29 cellular contexts compared by ENCODE assay signal in genomic region chr17:46011711-46012505, GRCh38. TPM values are rescaled to one million over a fixed set of nuclear protein-coding genes. Genes with fewer than 3 reads are reported as not detected.
"Had no signal": no experiment of that assay in that cellular context is flagged by ENCODE, and none has a peak within 500 bp of the region (broad histone marks: within the 10 kb centered on the region; RNA-seq: fewer than 3 reads in every experiment).

No MANE protein-coding gene starts in this region.

- H3K27ac Mint-ChIP-seq: activated B cell treated with CpG ODN at 0.5 μM for 24 hours; activated CD8-positive, alpha-beta memory T cell treated with anti-CD3 and anti-CD28 coated beads, Interleukin-2, amount 10 ng/mL, durations not matched to agents 7 days and 5 days; activated CD8-positive, alpha-beta T cell treated with anti-CD3 and anti-CD28 coated beads, Interleukin-2, amount 10 ng/mL, durations not matched to agents 7 days and 5 days; activated naive CD8-positive, alpha-beta T cell treated with anti-CD3 and anti-CD28 coated beads, Interleukin-2, amount 50 U/mL, for 24 hours; activated T-helper 2 cell treated with anti-CD3 and anti-CD28 coated beads, Interferon-gamma antibody, Interleukin-2, Interleukin-4, amounts not matched to agents 10 μg/mL and 5 μg/mL and 100 μg/mL, durations not matched to agents 14 hours and 24 hours and 36 hours; mesothelial cell of epicardium; naive B cell had no signal

- H3K9me3 ChIP-seq: breast epithelium, esophagus muscularis mucosa, heart right ventricle, left ventricle myocardium inferior, thoracic aorta, upper lobe of left lung, vagina had no signal

- H3K27ac ChIP-seq: breast epithelium, esophagus muscularis mucosa, foreskin keratinocyte, heart right ventricle, left ventricle myocardium inferior, parathyroid adenoma, thoracic aorta, upper lobe of left lung, vagina had no signal

- H3K36me3 ChIP-seq: breast epithelium, esophagus muscularis mucosa, heart right ventricle, left ventricle myocardium inferior, thoracic aorta, upper lobe of left lung, vagina had no signal

- H3K4me1 Mint-ChIP-seq: activated B cell treated with CpG ODN at 0.5 μM for 24 hours; activated CD8-positive, alpha-beta memory T cell treated with anti-CD3 and anti-CD28 coated beads, Interleukin-2, amount 10 ng/mL, durations not matched to agents 7 days and 5 days; activated naive CD4-positive, alpha-beta T cell treated with anti-CD3 and anti-CD28 coated beads, Interleukin-2, amount 50 U/mL, for 24 hours; activated naive CD8-positive, alpha-beta T cell treated with anti-CD3 and anti-CD28 coated beads, Interleukin-2, amount 50 U/mL, for 24 hours; naive B cell had no signal

- H3K4me3 Mint-ChIP-seq: activated B cell treated with CpG ODN at 0.5 μM for 24 hours; activated CD8-positive, alpha-beta memory T cell treated with anti-CD3 and anti-CD28 coated beads, Interleukin-2, amount 10 ng/mL, durations not matched to agents 7 days and 5 days; activated CD8-positive, alpha-beta T cell treated with anti-CD3 and anti-CD28 coated beads, Interleukin-2, amount 10 ng/mL, durations not matched to agents 7 days and 5 days; activated naive CD4-positive, alpha-beta T cell treated with anti-CD3 and anti-CD28 coated beads, Interleukin-2, amount 50 U/mL, for 24 hours; activated naive CD8-positive, alpha-beta T cell treated with anti-CD3 and anti-CD28 coated beads, Interleukin-2, amount 50 U/mL, for 24 hours; mesothelial cell of epicardium; nephron progenitor cell had no signal

- DNase-seq: activated B cell treated with CpG ODN at 0.5 μM for 24 hours; activated CD4-positive, alpha-beta T cell treated with anti-CD3 and anti-CD28 coated beads, Interleukin-2, amount 50 U/mL, for 1 hour; activated CD8-positive, alpha-beta memory T cell treated with anti-CD3 and anti-CD28 coated beads, Interleukin-2, amount 10 ng/mL, durations not matched to agents 7 days and 5 days; activated CD8-positive, alpha-beta T cell treated with anti-CD3 and anti-CD28 coated beads, Interleukin-2, amount 10 ng/mL, durations not matched to agents 7 days and 5 days; activated naive CD8-positive, alpha-beta T cell treated with anti-CD3 and anti-CD28 coated beads, Interleukin-2, amount 50 U/mL, for 24 hours; activated T-cell treated with anti-CD3 and anti-CD28 coated beads, Interleukin-2, amount 50 U/mL, for 48 hours; amygdala; central memory CD4-positive, alpha-beta T cell; foreskin keratinocyte; heart right ventricle; left ventricle myocardium inferior; naive B cell; nephron progenitor cell; right cardiac atrium; stimulated activated CD4-positive, alpha-beta T cell treated with anti-CD3 and anti-CD28 coated beads, Interleukin-2, amount 100 ng/mL, for 48 hours; stimulated activated naive CD8-positive, alpha-beta T cell treated with anti-CD3 and anti-CD28 coated beads, Interleukin-15, Interleukin-2, amounts not matched to agents 100 U/mL and 50 U/mL, for 24 hours; T-helper 2 cell; upper lobe of left lung had no signal

- H3K27me3 ChIP-seq: breast epithelium, esophagus muscularis mucosa, heart right ventricle, upper lobe of left lung, vagina had no signal

- H2AFZ ChIP-seq: parathyroid adenoma had no signal

- H3K9me3 Mint-ChIP-seq: activated B cell treated with CpG ODN at 0.5 μM for 24 hours; activated naive CD4-positive, alpha-beta T cell treated with anti-CD3 and anti-CD28 coated beads, Interleukin-2, amount 50 U/mL, for 24 hours; activated naive CD8-positive, alpha-beta T cell treated with anti-CD3 and anti-CD28 coated beads, Interleukin-2, amount 50 U/mL, for 24 hours; activated T-helper 2 cell treated with anti-CD3 and anti-CD28 coated beads, Interferon-gamma antibody, Interleukin-2, Interleukin-4, amounts not matched to agents 10 μg/mL and 5 μg/mL and 100 μg/mL, durations not matched to agents 14 hours and 24 hours and 36 hours; mesothelial cell of epicardium; naive B cell; nephron progenitor cell had no signal

- H3K4me1 ChIP-seq: breast epithelium, esophagus muscularis mucosa, foreskin keratinocyte, left ventricle myocardium inferior, parathyroid adenoma had no signal

- H3K27me3 Mint-ChIP-seq: activated B cell treated with CpG ODN at 0.5 μM for 24 hours; activated CD8-positive, alpha-beta memory T cell treated with anti-CD3 and anti-CD28 coated beads, Interleukin-2, amount 10 ng/mL, durations not matched to agents 7 days and 5 days; activated naive CD4-positive, alpha-beta T cell treated with anti-CD3 and anti-CD28 coated beads, Interleukin-2, amount 50 U/mL, for 24 hours; activated naive CD8-positive, alpha-beta T cell treated with anti-CD3 and anti-CD28 coated beads, Interleukin-2, amount 50 U/mL, for 24 hours had no signal

- ATAC-seq: activated CD8-positive, alpha-beta memory T cell treated with anti-CD3 and anti-CD28 coated beads, Interleukin-2, amount 10 ng/mL, durations not matched to agents 7 days and 5 days; activated CD8-positive, alpha-beta T cell treated with anti-CD3 and anti-CD28 coated beads, Interleukin-2, amount 10 ng/mL, durations not matched to agents 7 days and 5 days; activated naive CD8-positive, alpha-beta T cell treated with anti-CD3 and anti-CD28 coated beads, Interleukin-2, amount 50 U/mL, for 24 hours; foreskin keratinocyte; stimulated activated naive CD8-positive, alpha-beta T cell treated with anti-CD3 and anti-CD28 coated beads, Interleukin-15, Interleukin-2, amounts not matched to agents 100 U/mL and 50 U/mL, for 24 hours had no signal

- H3K9ac ChIP-seq: parathyroid adenoma had no signal

- H3K4me3 ChIP-seq: breast epithelium, esophagus muscularis mucosa, heart right ventricle, left ventricle myocardium inferior, thoracic aorta, upper lobe of left lung, vagina had no signal

- H3K36me3 Mint-ChIP-seq: activated CD8-positive, alpha-beta memory T cell treated with anti-CD3 and anti-CD28 coated beads, Interleukin-2, amount 10 ng/mL, durations not matched to agents 7 days and 5 days; activated naive CD4-positive, alpha-beta T cell treated with anti-CD3 and anti-CD28 coated beads, Interleukin-2, amount 50 U/mL, for 24 hours; mesothelial cell of epicardium; naive B cell had no signal

RNA-seq across cellular contexts. Expression of gene STH, which starts 12.9 kb away (rescaled TPM):
- total RNA-seq: activated B cell treated with CpG ODN at 0.5 μM for 24 hours; activated CD8-positive, alpha-beta memory T cell treated with anti-CD3 and anti-CD28 coated beads, Interleukin-2, amount 10 ng/mL, durations not matched to agents 7 days and 5 days; activated CD8-positive, alpha-beta T cell treated with anti-CD3 and anti-CD28 coated beads, Interleukin-2, amount 10 ng/mL, durations not matched to agents 7 days and 5 days; activated T-helper 2 cell treated with anti-CD3 and anti-CD28 coated beads, Interferon-gamma antibody, Interleukin-2, Interleukin-4, amounts not matched to agents 10 μg/mL and 5 μg/mL and 100 μg/mL, durations not matched to agents 14 hours and 24 hours and 36 hours; breast epithelium; esophagus muscularis mucosa; foreskin keratinocyte; glomerular endothelial cell; heart right ventricle; left ventricle myocardium inferior; lung microvascular endothelial cell; mesothelial cell of epicardium; right cardiac atrium; subcutaneous adipose tissue; thoracic aorta; upper lobe of left lung; vagina had no signal
- polyA plus RNA-seq: foreskin keratinocyte, heart right ventricle, right cardiac atrium had no signal
